Comparison of ENCODE assay signal across 1 cellular context in genomic region chr20:45883100-45883469, GRCh38.
TF ChIP-seq lines count a peak whose summit lies in the region.

No MANE protein-coding gene starts in this region.

TF ChIP-seq in HEK293, 187 proteins besides CTCF, POLR2A, EP300 and RAD21:
- TF ChIP-seq ZNF600 (tag by site-specific recombination; IDR thresholded peaks at IDR 0.05) (peak; percentile 54; the same call in 1 of the 2 replicates), ZNF488 (tag by site-specific recombination; IDR thresholded peaks at IDR 0.05) (no peak), ZNF138 (tag by site-specific recombination; IDR thresholded peaks at IDR 0.05; ENCODE audit: borderline replicate concordance) (no peak), ZIC2 (tag by site-specific recombination; IDR thresholded peaks at IDR 0.05) (peak; percentile 59), TCF7L2 (IDR thresholded peaks at IDR 0.05; ENCODE audit: borderline replicate concordance, low read depth, low read length) (no peak)
